8 cellular contexts compared by ENCODE assay signal in genomic region chr20:44186674-44187053, GRCh38. TPM values are rescaled to one million over a fixed set of nuclear protein-coding genes. Genes with fewer than 3 reads are reported as not detected.
DNase-seq lines count a peak whose midpoint lies in the region; ATAC-seq and TF ChIP-seq lines count a peak whose summit lies in the region.

No MANE protein-coding gene starts in this region.

- peak overlapping the region; percentile 67 for H3K4me2 ChIP-seq in neuronal stem cell (ENCODE audit: insufficient read depth, low read length, poor library complexity, severe bottlenecking)

- H2AFZ ChIP-seq in ACC112 (ENCODE audit: low read length, unreplicated experiment) (peak overlapping the region; percentile 72), neuronal stem cell (ENCODE audit: low read length) (peak overlapping the region; percentile 88)

- WGBS in neuronal stem cell (ENCODE audit: extremely low coverage in 2 of 2, insufficient read length in 2 of 2, insufficient replicate concordance in 1 of 2), 2 donors: no CpG with 5 or more reads among the region's 14 CpGs

- H3K27ac ChIP-seq in ACC112 (ENCODE audit: low read depth, low read length): peak overlapping the region; percentile 80
- H3K27ac ChIP-seq in SJCRH30: peak overlapping the region; percentile 91
- no peak overlapping the region for H3K27ac ChIP-seq in neuronal stem cell (replicated peaks; ENCODE audit: low read length)

- H3K4ac ChIP-seq in neuronal stem cell (ENCODE audit: low read length): no peak overlapping the region

- H2BK120ac ChIP-seq in neuronal stem cell (ENCODE audit: low read depth, low read length): no peak overlapping the region

- H4K91ac ChIP-seq in neuronal stem cell (ENCODE audit: low read depth, low read length, poor library complexity): no peak overlapping the region

- H3K18ac ChIP-seq in neuronal stem cell (ENCODE audit: low read length): peak overlapping the region; percentile 8

- no peak overlapping the region for H3K27ac Mint-ChIP-seq in T-helper 17 cell
- no peak overlapping the region for H3K27ac Mint-ChIP-seq in activated T-helper 17 cell treated with anti-CD3 and anti-CD28 coated beads, Interleukin-2, amount 50 U/mL, for 72 hours

- H3K9me3 Mint-ChIP-seq in activated T-helper 17 cell treated with anti-CD3 and anti-CD28 coated beads, Interleukin-2, amount 50 U/mL, for 72 hours: no peaks in the 10 kb centered on the region

- H2AK5ac ChIP-seq in neuronal stem cell (ENCODE audit: low read depth, low read length): no peak overlapping the region

- H3K9me3 ChIP-seq in SJCRH30 (replicated peaks) (no peaks in the 10 kb centered on the region), neuronal stem cell (replicated peaks in 1 of 2; ENCODE audit: control insufficient read depth in 2 of 2, insufficient read depth in 1 of 2, low read depth in 1 of 2, low read length in 2 of 2) (no peaks in the 10 kb centered on the region), T-helper 17 cell (ENCODE audit: control insufficient read depth, low read length, poor library complexity, severe bottlenecking) (no peaks in the 10 kb centered on the region)

- no peak overlapping the region for H3K9ac ChIP-seq in neuronal stem cell (ENCODE audit: low read depth, low read length, poor library complexity)

- no peak overlapping the region for H3K4me3 Mint-ChIP-seq in T-helper 17 cell
- H3K4me3 Mint-ChIP-seq in activated T-helper 17 cell treated with anti-CD3 and anti-CD28 coated beads, Interleukin-2, amount 50 U/mL, for 72 hours: no peak overlapping the region

- H3K27me3 Mint-ChIP-seq in T-helper 17 cell: peaks cover 77% of the 10 kb centered on the region
- H3K27me3 Mint-ChIP-seq in activated T-helper 17 cell treated with anti-CD3 and anti-CD28 coated beads, Interleukin-2, amount 50 U/mL, for 72 hours: peaks cover 55% of the 10 kb centered on the region

- H3K4me1 Mint-ChIP-seq in T-helper 17 cell: peaks cover 12% of the 10 kb centered on the region
- no peaks in the 10 kb centered on the region for H3K4me1 Mint-ChIP-seq in activated T-helper 17 cell treated with anti-CD3 and anti-CD28 coated beads, Interleukin-2, amount 50 U/mL, for 72 hours

- H3K36me3 Mint-ChIP-seq in T-helper 17 cell (ENCODE audit: low read depth): peaks cover 16% of the 10 kb centered on the region
- no peaks in the 10 kb centered on the region for H3K36me3 Mint-ChIP-seq in activated T-helper 17 cell treated with anti-CD3 and anti-CD28 coated beads, Interleukin-2, amount 50 U/mL, for 72 hours (ENCODE audit: low read depth)

- H3K4me1 ChIP-seq in ACC112 (ENCODE audit: control insufficient read depth, insufficient read depth, low read length, unreplicated experiment): peaks cover 28% of the 10 kb centered on the region
- peaks cover 28% of the 10 kb centered on the region for H3K4me1 ChIP-seq in SJCRH30
- H3K4me1 ChIP-seq in neuronal stem cell (ENCODE audit: control insufficient read depth in 2 of 2, insufficient read depth in 1 of 2, low read depth in 1 of 2, low read length in 2 of 2): peaks cover 8 to 10% of the 10 kb centered on the region in 2 donors

- DNase-seq in SJCRH30: peak; percentile 45 to 59
- peak in 1 of 2 donors; percentile 29 for DNase-seq in foreskin fibroblast
- DNase-seq in neuronal stem cell (ENCODE audit: low spot score): no peak
- DNase-seq in NCI-H1436 (lab: John Stamatoyannopoulos, UW): no peak
- DNase-seq in T-helper 17 cell: no peak
- DNase-seq in CD1c-positive myeloid dendritic cell (ENCODE audit: extremely low spot score): no peak

- H2BK15ac ChIP-seq in neuronal stem cell (ENCODE audit: low read length): no peak overlapping the region

- H3K27me3 ChIP-seq in ACC112 (ENCODE audit: insufficient read depth, low read length): no peaks in the 10 kb centered on the region
- no peaks in the 10 kb centered on the region for H3K27me3 ChIP-seq in SJCRH30
- peaks cover 0 to 37% (median 0%) of the 10 kb centered on the region in 3 experiments for H3K27me3 ChIP-seq in neuronal stem cell (ENCODE audit: control insufficient read depth in 3 of 3, insufficient read depth in 3 of 3, low read depth in 1 of 3, low read length in 3 of 3)

- H2BK5ac ChIP-seq in neuronal stem cell (ENCODE audit: low read length): no peak overlapping the region

- H3K4me3 ChIP-seq in ACC112 (ENCODE audit: low read depth, low read length) (peak overlapping the region; percentile 77), SJCRH30 (peak overlapping the region; percentile 63), foreskin fibroblast (ENCODE audit: low read depth in 1 of 2, low read length in 2 of 2) (peak overlapping the region; percentile 52 to 60), neuronal stem cell (ENCODE audit: low read length in 2 of 2) (peak overlapping the region; percentile 16 to 42)

- H3K14ac ChIP-seq in neuronal stem cell (ENCODE audit: low read length): no peak overlapping the region

- H4K8ac ChIP-seq in neuronal stem cell (ENCODE audit: low read depth, low read length): no peak overlapping the region

- ATAC-seq in T-helper 17 cell: no peak
- ATAC-seq in activated T-helper 17 cell treated with anti-CD3 and anti-CD28 coated beads, Interleukin-2, amount 50 U/mL, for 72 hours (replicated peaks): no peak

- no peaks in the 10 kb centered on the region for H3K79me2 ChIP-seq in ACC112 (ENCODE audit: control insufficient read depth, insufficient read depth, low read length, unreplicated experiment)

- H3K79me1 ChIP-seq in neuronal stem cell (ENCODE audit: low read depth, low read length): no peaks in the 10 kb centered on the region

- H3K23ac ChIP-seq in neuronal stem cell (ENCODE audit: low read depth, low read length, poor library complexity): no peak overlapping the region

- H3K36me3 ChIP-seq in ACC112 (ENCODE audit: insufficient read depth, low read length) (no peaks in the 10 kb centered on the region), SJCRH30 (no peaks in the 10 kb centered on the region), neuronal stem cell (replicated peaks in 1 of 2; ENCODE audit: control insufficient read depth in 2 of 2, insufficient read depth in 2 of 2, low read length in 2 of 2) (no peaks in the 10 kb centered on the region)

- no peak overlapping the region for H2BK12ac ChIP-seq in neuronal stem cell (ENCODE audit: low read length)

- no peak for TF ChIP-seq CTCF in foreskin fibroblast (IDR thresholded peaks at IDR 0.05; ENCODE audit: low read depth, low read length)

RNA-seq across cellular contexts. Expression of gene JPH2, which starts 0.3 kb away (rescaled TPM):
- total RNA-seq in SJCRH30 (2014; rRNA removed; shearing (Covaris generic)): 6.7 and 7.4 TPM in 2 replicates
- 0.28 TPM for polyA plus RNA-seq in neuronal stem cell (2013, experiment 1 of 2)
- polyA plus RNA-seq in neuronal stem cell (2013, experiment 2 of 2): 0.21 TPM
- not detected for total RNA-seq in T-helper 17 cell
- under 1 TPM; 0.09 to 0.42 TPM for total RNA-seq in activated T-helper 17 cell treated with anti-CD3 and anti-CD28 coated beads, Interleukin-2, amount 50 U/mL, for 72 hours

RNA-seq across cellular contexts. Expression of gene OSER1, which starts 23.9 kb away (rescaled TPM):
- total RNA-seq in SJCRH30 (2014; rRNA removed; shearing (Covaris generic)): 50.6 and 54.9 TPM in 2 replicates
- polyA plus RNA-seq in neuronal stem cell (2013, experiment 1 of 2): 25.2 TPM
- 23.7 TPM for polyA plus RNA-seq in neuronal stem cell (2013, experiment 2 of 2)
- 100 to 1,000 TPM in 1 of 2 donors, 10 to 100 TPM in 1; 88.5 to 103 TPM for total RNA-seq in T-helper 17 cell
- 10 to 100 TPM; 30.5 to 38.6 TPM for total RNA-seq in activated T-helper 17 cell treated with anti-CD3 and anti-CD28 coated beads, Interleukin-2, amount 50 U/mL, for 72 hours

Comparison
In these comparisons a context has a peak if more than half of its experiments do, and no peak if none do; other contexts are left out.
1. DNase-seq: peak in SJCRH30 (2 of 2); none in neuronal stem cell (single experiment), NCI-H1436 (single experiment), T-helper 17 cell (0 of 3) and CD1c-positive myeloid dendritic cell (single experiment).
2. Peak in every context shown above with its lines, with median percentiles within 50 percentile points of each other: H3K4me3 ChIP-seq.